Comparison of ENCODE assay signal across 1 cellular context in the genomic region with DNA sequence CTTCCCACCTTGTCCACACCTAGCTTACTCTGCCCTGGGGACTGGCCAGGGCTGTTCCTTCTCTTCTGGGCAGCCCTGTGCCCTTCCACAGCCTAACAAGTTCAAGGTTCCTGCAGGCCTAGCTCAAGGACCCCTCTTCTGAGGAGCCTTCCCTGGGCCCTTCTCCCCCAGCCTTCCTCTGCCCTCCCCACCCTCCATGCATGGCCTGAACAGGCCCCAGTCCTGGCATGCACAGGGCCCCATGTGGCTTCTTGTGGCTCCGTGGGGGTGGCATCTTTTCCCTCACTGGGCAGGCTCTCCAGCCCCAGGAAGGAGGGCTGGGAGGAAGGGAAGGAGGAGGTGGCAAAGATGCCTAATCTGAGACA.
TF ChIP-seq lines count a peak whose summit lies in the region.

No MANE protein-coding gene starts in this region.

TF ChIP-seq in GM23338, 12 proteins besides CTCF, POLR2A, EP300 and RAD21 (continued from another document):
- TF ChIP-seq, protein P1, sequence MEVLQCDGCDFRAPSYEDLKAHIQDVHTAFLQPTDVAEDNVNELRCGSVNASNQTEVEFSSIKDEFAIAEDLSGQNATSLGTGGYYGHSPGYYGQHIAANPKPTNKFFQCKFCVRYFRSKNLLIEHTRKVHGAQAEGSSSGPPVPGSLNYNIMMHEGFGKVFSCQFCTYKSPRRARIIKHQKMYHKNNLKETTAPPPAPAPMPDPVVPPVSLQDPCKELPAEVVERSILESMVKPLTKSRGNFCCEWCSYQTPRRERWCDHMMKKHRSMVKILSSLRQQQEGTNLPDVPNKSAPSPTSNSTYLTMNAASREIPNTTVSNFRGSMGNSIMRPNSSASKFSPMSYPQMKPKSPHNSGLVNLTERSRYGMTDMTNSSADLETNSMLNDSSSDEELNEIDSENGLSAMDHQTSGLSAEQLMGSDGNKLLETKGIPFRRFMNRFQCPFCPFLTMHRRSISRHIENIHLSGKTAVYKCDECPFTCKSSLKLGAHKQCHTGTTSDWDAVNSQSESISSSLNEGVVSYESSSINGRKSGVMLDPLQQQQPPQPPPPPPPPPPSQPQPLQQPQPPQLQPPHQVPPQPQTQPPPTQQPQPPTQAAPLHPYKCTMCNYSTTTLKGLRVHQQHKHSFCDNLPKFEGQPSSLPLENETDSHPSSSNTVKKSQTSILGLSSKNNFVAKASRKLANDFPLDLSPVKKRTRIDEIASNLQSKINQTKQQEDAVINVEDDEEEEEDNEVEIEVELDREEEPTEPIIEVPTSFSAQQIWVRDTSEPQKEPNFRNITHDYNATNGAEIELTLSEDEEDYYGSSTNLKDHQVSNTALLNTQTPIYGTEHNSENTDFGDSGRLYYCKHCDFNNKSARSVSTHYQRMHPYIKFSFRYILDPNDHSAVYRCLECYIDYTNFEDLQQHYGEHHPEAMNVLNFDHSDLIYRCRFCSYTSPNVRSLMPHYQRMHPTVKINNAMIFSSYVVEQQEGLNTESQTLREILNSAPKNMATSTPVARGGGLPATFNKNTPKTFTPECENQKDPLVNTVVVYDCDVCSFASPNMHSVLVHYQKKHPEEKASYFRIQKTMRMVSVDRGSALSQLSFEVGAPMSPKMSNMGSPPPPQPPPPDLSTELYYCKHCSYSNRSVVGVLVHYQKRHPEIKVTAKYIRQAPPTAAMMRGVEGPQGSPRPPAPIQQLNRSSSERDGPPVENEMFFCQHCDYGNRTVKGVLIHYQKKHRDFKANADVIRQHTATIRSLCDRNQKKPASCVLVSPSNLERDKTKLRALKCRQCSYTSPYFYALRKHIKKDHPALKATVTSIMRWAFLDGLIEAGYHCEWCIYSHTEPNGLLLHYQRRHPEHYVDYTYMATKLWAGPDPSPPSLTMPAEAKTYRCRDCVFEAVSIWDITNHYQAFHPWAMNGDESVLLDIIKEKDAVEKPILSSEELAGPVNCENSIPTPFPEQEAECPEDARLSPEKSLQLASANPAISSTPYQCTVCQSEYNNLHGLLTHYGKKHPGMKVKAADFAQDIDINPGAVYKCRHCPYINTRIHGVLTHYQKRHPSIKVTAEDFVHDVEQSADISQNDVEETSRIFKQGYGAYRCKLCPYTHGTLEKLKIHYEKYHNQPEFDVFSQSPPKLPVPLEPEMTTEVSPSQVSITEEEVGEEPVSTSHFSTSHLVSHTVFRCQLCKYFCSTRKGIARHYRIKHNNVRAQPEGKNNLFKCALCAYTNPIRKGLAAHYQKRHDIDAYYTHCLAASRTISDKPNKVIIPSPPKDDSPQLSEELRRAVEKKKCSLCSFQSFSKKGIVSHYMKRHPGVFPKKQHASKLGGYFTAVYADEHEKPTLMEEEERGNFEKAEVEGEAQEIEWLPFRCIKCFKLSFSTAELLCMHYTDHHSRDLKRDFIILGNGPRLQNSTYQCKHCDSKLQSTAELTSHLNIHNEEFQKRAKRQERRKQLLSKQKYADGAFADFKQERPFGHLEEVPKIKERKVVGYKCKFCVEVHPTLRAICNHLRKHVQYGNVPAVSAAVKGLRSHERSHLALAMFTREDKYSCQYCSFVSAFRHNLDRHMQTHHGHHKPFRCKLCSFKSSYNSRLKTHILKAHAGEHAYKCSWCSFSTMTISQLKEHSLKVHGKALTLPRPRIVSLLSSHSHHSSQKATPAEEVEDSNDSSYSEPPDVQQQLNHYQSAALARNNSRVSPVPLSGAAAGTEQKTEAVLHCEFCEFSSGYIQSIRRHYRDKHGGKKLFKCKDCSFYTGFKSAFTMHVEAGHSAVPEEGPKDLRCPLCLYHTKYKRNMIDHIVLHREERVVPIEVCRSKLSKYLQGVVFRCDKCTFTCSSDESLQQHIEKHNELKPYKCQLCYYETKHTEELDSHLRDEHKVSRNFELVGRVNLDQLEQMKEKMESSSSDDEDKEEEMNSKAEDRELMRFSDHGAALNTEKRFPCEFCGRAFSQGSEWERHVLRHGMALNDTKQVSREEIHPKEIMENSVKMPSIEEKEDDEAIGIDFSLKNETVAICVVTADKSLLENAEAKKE (CRISPR knock-in tag; IDR thresholded peaks at IDR 0.05): no peak
- TF ChIP-seq NANOG (IDR thresholded peaks at IDR 0.05; ENCODE audit: borderline replicate concordance) (no peak), ETS1 (IDR thresholded peaks at IDR 0.05) (no peak), ZNF331 (CRISPR knock-in tag; IDR thresholded peaks at IDR 0.05; ENCODE audit: low read depth) (no peak), STAT1 (IDR thresholded peaks at IDR 0.05; ENCODE audit: unreplicated experiment) (no peak)
